Comparison of ENCODE assay signal across 1 cellular context in genomic region chr12:12945591-12945990, GRCh38.
TF ChIP-seq lines count a peak whose summit lies in the region.

No MANE protein-coding gene starts in this region.

TF ChIP-seq in K562, 482 proteins besides CTCF, POLR2A, EP300 and RAD21:
- TF ChIP-seq ZNF316 (IDR thresholded peaks at IDR 0.05) (peak; percentile 64), C11orf30 (IDR thresholded peaks at IDR 0.05; ENCODE audit: low read depth) (0 out of 2 replicates have a peak, but pooled peaks have one; percentile 32), GMEB1 (CRISPR knock-in tag; IDR thresholded peaks at IDR 0.05) (no peak)
TF ChIP-seq in K562: peak in this region for 2.
